Comparison of ENCODE assay signal across 9 cellular contexts in the genomic region with DNA sequence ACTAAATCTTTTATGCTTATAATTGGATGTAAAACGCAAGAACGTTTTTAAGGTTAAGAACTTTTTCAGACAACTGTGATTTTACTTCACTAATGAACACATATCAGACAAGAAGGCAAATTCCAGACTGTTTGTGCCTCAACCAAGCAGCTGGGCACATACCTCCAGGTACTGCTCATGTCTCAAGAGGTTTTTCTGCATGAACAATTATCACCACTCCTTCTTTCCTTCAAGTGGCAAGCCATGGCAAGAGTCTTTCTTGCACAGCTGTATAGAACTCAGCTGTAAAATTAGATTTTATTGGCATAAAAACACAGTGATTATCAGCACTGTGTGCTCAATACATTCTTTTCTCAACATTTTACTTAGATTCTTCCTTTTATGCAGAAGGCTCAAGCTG.
DNase-seq lines count a peak whose midpoint lies in the region; ATAC-seq and TF ChIP-seq lines count a peak whose summit lies in the region.
"Had no signal": no experiment of that assay in that cellular context is flagged by ENCODE, and none has a peak within 500 bp of the region (broad histone marks: within the 10 kb centered on the region; RNA-seq: fewer than 3 reads in every experiment).

No MANE protein-coding gene starts in this region.

- peaks cover 24% of the 10 kb centered on the region for H3F3A ChIP-seq in smooth muscle cell (ENCODE audit: low read depth)

- H3K27ac ChIP-seq in RWPE2 (ENCODE audit: poor library complexity, severe bottlenecking) (peak overlapping the region; percentile 98), smooth muscle cell (ENCODE audit: low read depth) (peak overlapping the region; percentile 93), uterus (no peak overlapping the region)

- peaks cover 100% of the 10 kb centered on the region for H4K20me1 ChIP-seq in smooth muscle cell (ENCODE audit: low read depth)

- peaks cover 98% of the 10 kb centered on the region for H3K79me2 ChIP-seq in smooth muscle cell (ENCODE audit: low read depth)

- H3K9ac ChIP-seq in smooth muscle cell (ENCODE audit: low read depth), result peak overlapping the region; percentile 63

- peak; percentile 18 for DNase-seq in NCI-H187 treated with DMSO at 0.1 percent for 48 hours (lab: John Stamatoyannopoulos, UW)
- DNase-seq in NCI-H187 (lab: John Stamatoyannopoulos, UW), result no peak
- DNase-seq in RWPE2 (ENCODE audit: low spot score), result no peak
- DNase-seq in iris pigment epithelial cell (ENCODE audit: low read depth), result peak; percentile 89
- DNase-seq in smooth muscle cell (lab: John Stamatoyannopoulos, UW; ENCODE audit: unreplicated experiment), result no peak
- no peak for DNase-seq in uterus
- DNase-seq in NOMO-1 treated with dmso at 0.1 percent for 144 hours (lab: John Stamatoyannopoulos, UW; ENCODE audit: unreplicated experiment), result no peak
- DNase-seq: AML-193 had no signal

- peak; percentile 87 for ATAC-seq in RWPE2 (ENCODE audit: low read depth)
- ATAC-seq in GM18505 (IDR thresholded peaks at IDR 0.05; ENCODE audit: unreplicated experiment), result no peak

- H3K27me3 ChIP-seq in RWPE2 (ENCODE audit: insufficient read depth, poor library complexity, severe bottlenecking), result no peaks in the 10 kb centered on the region
- no peaks in the 10 kb centered on the region for H3K27me3 ChIP-seq in smooth muscle cell (ENCODE audit: low read depth)
- H3K27me3 ChIP-seq in uterus, result no peaks in the 10 kb centered on the region

- no peaks in the 10 kb centered on the region for H3K9me3 ChIP-seq in RWPE2 (ENCODE audit: severe bottlenecking)
- no peaks in the 10 kb centered on the region for H3K9me3 ChIP-seq in smooth muscle cell (replicated peaks; ENCODE audit: low read depth)
- H3K9me3 ChIP-seq in uterus, result no peaks in the 10 kb centered on the region

- H3K4me1 ChIP-seq in RWPE2 (ENCODE audit: insufficient read depth, poor library complexity, severe bottlenecking) (peaks cover 48% of the 10 kb centered on the region), smooth muscle cell (ENCODE audit: low read depth) (peaks cover 48% of the 10 kb centered on the region), uterus (peaks cover 0 to 13% of the 10 kb centered on the region in 2 donors)

- TF ChIP-seq CTCF in RWPE2 (IDR thresholded peaks at IDR 0.05; ENCODE audit: poor library complexity, severe bottlenecking), result no peak
- TF ChIP-seq CTCF in smooth muscle cell (IDR thresholded peaks at IDR 0.05; ENCODE audit: borderline replicate concordance, insufficient read depth, poor library complexity, severe bottlenecking), result no peak
- no peak for TF ChIP-seq CTCF in uterus (IDR thresholded peaks at IDR 0.05)

- H3K36me3 ChIP-seq in RWPE2 (ENCODE audit: low read depth), result peaks cover 11% of the 10 kb centered on the region
- H3K36me3 ChIP-seq in smooth muscle cell (ENCODE audit: low read depth), result no peaks in the 10 kb centered on the region
- no peaks in the 10 kb centered on the region for H3K36me3 ChIP-seq in uterus

- intact Hi-C loops in uterus (cut with DNase I; ENCODE audit: low total_unique reads), result no loop called here

- H3K4me3 ChIP-seq in RWPE2 (ENCODE audit: severe bottlenecking) (no peak overlapping the region), smooth muscle cell (no peak overlapping the region), uterus (no peak overlapping the region)

- 33% methylated on average over 2 of the region's 2 CpGs for WGBS in smooth muscle cell (ENCODE audit: low lambda C conversion rate)

- H2AFZ ChIP-seq in smooth muscle cell (ENCODE audit: low read depth), result no peak overlapping the region

- no peak for TF ChIP-seq POLR2A in uterus (IDR thresholded peaks at IDR 0.05)
- TF ChIP-seq POLR2A in GM18505 (IDR thresholded peaks at IDR 0.05; ENCODE audit: borderline replicate concordance, extremely low read depth, insufficient read depth, insufficient read length), result no peak

- H3K4me2 ChIP-seq in smooth muscle cell, result peak overlapping the region; percentile 73

Comparison
In these comparisons a context has a peak if more than half of its experiments do, and no peak if none do; other contexts are left out.
1. DNase-seq: peak in NCI-H187 treated with DMSO at 0.1 percent for 48 hours (single experiment) and iris pigment epithelial cell (single experiment); none in NCI-H187 (0 of 2), RWPE2 (single experiment), smooth muscle cell (single experiment), uterus (0 of 2) and NOMO-1 treated with dmso at 0.1 percent for 144 hours (single experiment).
2. H3K27ac ChIP-seq: peak in RWPE2 (single experiment) and smooth muscle cell (single experiment); none in uterus (0 of 2).